9 cellular contexts compared by ENCODE assay signal in the genomic region with DNA sequence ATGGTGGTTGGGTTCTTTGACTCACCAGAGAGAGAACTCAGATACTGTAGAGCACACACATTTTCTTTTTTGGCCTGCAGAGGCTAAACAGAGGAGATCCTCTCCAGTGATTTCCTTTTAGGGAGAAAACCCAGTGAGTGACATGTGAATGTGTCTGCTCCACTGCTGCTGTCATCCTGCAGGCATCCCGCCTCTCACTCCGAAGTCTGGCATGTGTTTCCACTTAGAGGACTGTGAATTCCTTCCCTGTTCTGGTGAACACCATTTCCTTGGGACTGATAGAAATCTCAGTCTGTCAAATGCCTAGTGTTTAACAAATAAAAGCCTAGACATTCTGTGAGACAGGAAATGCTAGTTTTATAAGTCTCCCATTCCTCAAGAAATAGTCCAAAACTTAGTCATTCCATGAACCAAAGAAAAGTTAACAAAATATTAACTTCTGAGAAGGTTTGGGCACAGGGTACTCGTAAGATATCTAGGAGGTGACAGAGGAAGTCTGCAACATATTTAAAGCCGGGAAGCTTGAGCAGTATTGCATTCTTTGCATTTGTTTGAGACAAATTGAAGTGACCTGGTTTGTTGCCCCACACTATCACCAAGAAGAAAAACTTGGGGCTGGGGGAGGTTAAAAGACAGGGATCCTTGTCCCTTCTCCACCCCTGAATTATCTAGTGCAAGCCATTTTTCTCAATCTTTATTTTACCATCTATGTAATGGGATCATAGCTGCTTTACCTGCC.
A peak's percentile ranks its signal among the peaks of the same experiment; 100 is the strongest.
DNase-seq lines count a peak whose midpoint lies in the region; ATAC-seq and TF ChIP-seq lines count a peak whose summit lies in the region.
"Had no signal": no experiment of that assay in that cellular context is flagged by ENCODE, and none has a peak within 500 bp of the region (broad histone marks: within the 10 kb centered on the region; RNA-seq: fewer than 3 reads in every experiment).

No MANE protein-coding gene starts in this region.

- H3K4me1 Mint-ChIP-seq in Calu3 (ENCODE audit: low read depth, unreplicated experiment): peaks cover 51% of the 10 kb centered on the region
- H3K4me1 Mint-ChIP-seq in naive thymus-derived CD8-positive, alpha-beta T cell: peaks cover under 1 to 8% (median 4%) of the 10 kb centered on the region in 4 donors

- no peak overlapping the region for H3K9ac ChIP-seq in rectal smooth muscle tissue (ENCODE audit: low read length)

- TF ChIP-seq CTCF in Calu3 (IDR thresholded peaks at IDR 0.05; ENCODE audit: unreplicated experiment): no peak
- no peak for TF ChIP-seq CTCF in foreskin keratinocyte (conservative IDR thresholded peaks at IDR 0.05)
- TF ChIP-seq CTCF in GM13977 (IDR thresholded peaks at IDR 0.05; ENCODE audit: extremely low read depth, insufficient read depth, missing control alignments): no peak

- DNase-seq in Calu3: peak; percentile 50
- peak; percentile 83 to 86 for DNase-seq in foreskin keratinocyte
- no peak for DNase-seq in globus pallidus (ENCODE audit: low spot score)
- no peak for DNase-seq in GM13977 (ENCODE audit: low spot score)
- no peak for DNase-seq in naive thymus-derived CD8-positive, alpha-beta T cell

- H3K27me3 Mint-ChIP-seq in Calu3 (ENCODE audit: unreplicated experiment): no peaks in the 10 kb centered on the region
- no peaks in the 10 kb centered on the region for H3K27me3 Mint-ChIP-seq in naive thymus-derived CD8-positive, alpha-beta T cell

- no TSS peak for BruUV-seq in Calu3 (replicated peaks; lab: Mats Ljungman, UMichigan)

- H3K27me3 ChIP-seq in foreskin keratinocyte (no peaks in the 10 kb centered on the region), rectal smooth muscle tissue (ENCODE audit: control insufficient read depth, insufficient read depth, low read length) (no peaks in the 10 kb centered on the region)

- H3K36me3 ChIP-seq in rectal smooth muscle tissue (ENCODE audit: control insufficient read depth, insufficient read depth, low read length): no peaks in the 10 kb centered on the region

- POLR2A ChIA-PET in naive thymus-derived CD8-positive, alpha-beta T cell (lab: Charles Lee): no interaction called here

- CTCF ChIA-PET in Calu3 (lab: Charles Lee): interaction anchor here (0.6 kb wide), 1 partner anchor 672 kb away, joined by 7 read pairs; no protein-coding TSS in a partner anchor

- in situ Hi-C loops in GM13977 (cut with MboI; ENCODE audit: low pct_unique_long_range_greater_than_20kb, low sequenced_read_pairs, unreplicated experiment): no loop called here

- no peak overlapping the region for H3K4me3 ChIP-seq in rectal smooth muscle tissue (ENCODE audit: low read length)

- H3K4me3 Mint-ChIP-seq in Calu3 (ENCODE audit: low read depth, unreplicated experiment): no peak overlapping the region
- H3K4me3 Mint-ChIP-seq in naive thymus-derived CD8-positive, alpha-beta T cell: no peak overlapping the region

- intact Hi-C loops in Calu3 (cut with micrococcal nuclease; ENCODE audit: unreplicated experiment): no loop called here

- ATAC-seq in SK-N-SH treated with all-trans-retinoic acid at 6 μM for 48 hours (peak; percentile 85), foreskin keratinocyte (peak; percentile 76), HG02759 (IDR thresholded peaks at IDR 0.05; ENCODE audit: unreplicated experiment) (no peak)
- ATAC-seq in naive thymus-derived CD8-positive, alpha-beta T cell: no peak
- ATAC-seq: Panc1 had no signal

- H3K4me1 ChIP-seq in foreskin keratinocyte (peaks cover 19% of the 10 kb centered on the region), rectal smooth muscle tissue (ENCODE audit: control insufficient read depth, insufficient read depth, low read length) (peaks cover 57% of the 10 kb centered on the region)

- no peak overlapping the region for H3K27ac ChIP-seq in foreskin keratinocyte
- peak overlapping the region; percentile 93 for H3K27ac ChIP-seq in rectal smooth muscle tissue (ENCODE audit: low read depth, low read length)

- peaks cover 7% of the 10 kb centered on the region for H3K36me3 Mint-ChIP-seq in Calu3 (ENCODE audit: insufficient read depth, unreplicated experiment)
- peaks cover 15 to 97% (median 35%) of the 10 kb centered on the region in 3 donors for H3K36me3 Mint-ChIP-seq in naive thymus-derived CD8-positive, alpha-beta T cell

- H3K9me3 Mint-ChIP-seq in Calu3 (ENCODE audit: low read depth, unreplicated experiment): no peaks in the 10 kb centered on the region
- no peaks in the 10 kb centered on the region for H3K9me3 Mint-ChIP-seq in naive thymus-derived CD8-positive, alpha-beta T cell

- peak overlapping the region; percentile 75 for H3K27ac Mint-ChIP-seq in Calu3 (ENCODE audit: unreplicated experiment)
- H3K27ac Mint-ChIP-seq in naive thymus-derived CD8-positive, alpha-beta T cell: peak overlapping the region in 5 of 10 donors; percentile 18 to 68 (median 42)

TF ChIP-seq in SK-N-SH treated with all-trans-retinoic acid at 6 μM for 48 hours, 23 proteins besides CTCF, POLR2A, EP300 and RAD21 (continues in another document):
- TF ChIP-seq, protein P1, sequence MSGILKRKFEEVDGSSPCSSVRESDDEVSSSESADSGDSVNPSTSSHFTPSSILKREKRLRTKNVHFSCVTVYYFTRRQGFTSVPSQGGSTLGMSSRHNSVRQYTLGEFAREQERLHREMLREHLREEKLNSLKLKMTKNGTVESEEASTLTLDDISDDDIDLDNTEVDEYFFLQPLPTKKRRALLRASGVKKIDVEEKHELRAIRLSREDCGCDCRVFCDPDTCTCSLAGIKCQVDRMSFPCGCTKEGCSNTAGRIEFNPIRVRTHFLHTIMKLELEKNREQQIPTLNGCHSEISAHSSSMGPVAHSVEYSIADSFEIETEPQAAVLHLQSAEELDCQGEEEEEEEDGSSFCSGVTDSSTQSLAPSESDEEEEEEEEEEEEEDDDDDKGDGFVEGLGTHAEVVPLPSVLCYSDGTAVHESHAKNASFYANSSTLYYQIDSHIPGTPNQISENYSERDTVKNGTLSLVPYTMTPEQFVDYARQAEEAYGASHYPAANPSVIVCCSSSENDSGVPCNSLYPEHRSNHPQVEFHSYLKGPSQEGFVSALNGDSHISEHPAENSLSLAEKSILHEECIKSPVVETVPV (CRISPR knock-in tag; IDR thresholded peaks at IDR 0.05): peak; percentile 62; the same call in 1 of the 2 replicates
- no peak for TF ChIP-seq ARNTL (CRISPR knock-in tag; IDR thresholded peaks at IDR 0.05; ENCODE audit: borderline replicate concordance, low read depth)
- no peak for TF ChIP-seq OSR1 (CRISPR knock-in tag; IDR thresholded peaks at IDR 0.05)
- no peak for TF ChIP-seq PPARA (CRISPR knock-in tag; IDR thresholded peaks at IDR 0.05; ENCODE audit: borderline replicate concordance)
- TF ChIP-seq ZFP3 (CRISPR knock-in tag; IDR thresholded peaks at IDR 0.05): no peak
- no peak for TF ChIP-seq ZNF8 (CRISPR knock-in tag; IDR thresholded peaks at IDR 0.05)
- TF ChIP-seq, protein P2, sequence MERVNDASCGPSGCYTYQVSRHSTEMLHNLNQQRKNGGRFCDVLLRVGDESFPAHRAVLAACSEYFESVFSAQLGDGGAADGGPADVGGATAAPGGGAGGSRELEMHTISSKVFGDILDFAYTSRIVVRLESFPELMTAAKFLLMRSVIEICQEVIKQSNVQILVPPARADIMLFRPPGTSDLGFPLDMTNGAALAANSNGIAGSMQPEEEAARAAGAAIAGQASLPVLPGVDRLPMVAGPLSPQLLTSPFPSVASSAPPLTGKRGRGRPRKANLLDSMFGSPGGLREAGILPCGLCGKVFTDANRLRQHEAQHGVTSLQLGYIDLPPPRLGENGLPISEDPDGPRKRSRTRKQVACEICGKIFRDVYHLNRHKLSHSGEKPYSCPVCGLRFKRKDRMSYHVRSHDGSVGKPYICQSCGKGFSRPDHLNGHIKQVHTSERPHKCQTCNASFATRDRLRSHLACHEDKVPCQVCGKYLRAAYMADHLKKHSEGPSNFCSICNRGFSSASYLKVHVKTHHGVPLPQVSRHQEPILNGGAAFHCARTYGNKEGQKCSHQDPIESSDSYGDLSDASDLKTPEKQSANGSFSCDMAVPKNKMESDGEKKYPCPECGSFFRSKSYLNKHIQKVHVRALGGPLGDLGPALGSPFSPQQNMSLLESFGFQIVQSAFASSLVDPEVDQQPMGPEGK (CRISPR knock-in tag; IDR thresholded peaks at IDR 0.05; ENCODE audit: borderline replicate concordance): no peak
- peak; percentile 70; the same call in 1 of the 2 replicates for TF ChIP-seq ZNF70 (CRISPR knock-in tag; IDR thresholded peaks at IDR 0.05)
- TF ChIP-seq, protein P3, sequence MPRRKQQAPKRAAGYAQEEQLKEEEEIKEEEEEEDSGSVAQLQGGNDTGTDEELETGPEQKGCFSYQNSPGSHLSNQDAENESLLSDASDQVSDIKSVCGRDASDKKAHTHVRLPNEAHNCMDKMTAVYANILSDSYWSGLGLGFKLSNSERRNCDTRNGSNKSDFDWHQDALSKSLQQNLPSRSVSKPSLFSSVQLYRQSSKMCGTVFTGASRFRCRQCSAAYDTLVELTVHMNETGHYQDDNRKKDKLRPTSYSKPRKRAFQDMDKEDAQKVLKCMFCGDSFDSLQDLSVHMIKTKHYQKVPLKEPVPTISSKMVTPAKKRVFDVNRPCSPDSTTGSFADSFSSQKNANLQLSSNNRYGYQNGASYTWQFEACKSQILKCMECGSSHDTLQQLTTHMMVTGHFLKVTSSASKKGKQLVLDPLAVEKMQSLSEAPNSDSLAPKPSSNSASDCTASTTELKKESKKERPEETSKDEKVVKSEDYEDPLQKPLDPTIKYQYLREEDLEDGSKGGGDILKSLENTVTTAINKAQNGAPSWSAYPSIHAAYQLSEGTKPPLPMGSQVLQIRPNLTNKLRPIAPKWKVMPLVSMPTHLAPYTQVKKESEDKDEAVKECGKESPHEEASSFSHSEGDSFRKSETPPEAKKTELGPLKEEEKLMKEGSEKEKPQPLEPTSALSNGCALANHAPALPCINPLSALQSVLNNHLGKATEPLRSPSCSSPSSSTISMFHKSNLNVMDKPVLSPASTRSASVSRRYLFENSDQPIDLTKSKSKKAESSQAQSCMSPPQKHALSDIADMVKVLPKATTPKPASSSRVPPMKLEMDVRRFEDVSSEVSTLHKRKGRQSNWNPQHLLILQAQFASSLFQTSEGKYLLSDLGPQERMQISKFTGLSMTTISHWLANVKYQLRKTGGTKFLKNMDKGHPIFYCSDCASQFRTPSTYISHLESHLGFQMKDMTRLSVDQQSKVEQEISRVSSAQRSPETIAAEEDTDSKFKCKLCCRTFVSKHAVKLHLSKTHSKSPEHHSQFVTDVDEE (CRISPR knock-in tag; IDR thresholded peaks at IDR 0.05): peak; percentile 89
- TF ChIP-seq, protein P4, sequence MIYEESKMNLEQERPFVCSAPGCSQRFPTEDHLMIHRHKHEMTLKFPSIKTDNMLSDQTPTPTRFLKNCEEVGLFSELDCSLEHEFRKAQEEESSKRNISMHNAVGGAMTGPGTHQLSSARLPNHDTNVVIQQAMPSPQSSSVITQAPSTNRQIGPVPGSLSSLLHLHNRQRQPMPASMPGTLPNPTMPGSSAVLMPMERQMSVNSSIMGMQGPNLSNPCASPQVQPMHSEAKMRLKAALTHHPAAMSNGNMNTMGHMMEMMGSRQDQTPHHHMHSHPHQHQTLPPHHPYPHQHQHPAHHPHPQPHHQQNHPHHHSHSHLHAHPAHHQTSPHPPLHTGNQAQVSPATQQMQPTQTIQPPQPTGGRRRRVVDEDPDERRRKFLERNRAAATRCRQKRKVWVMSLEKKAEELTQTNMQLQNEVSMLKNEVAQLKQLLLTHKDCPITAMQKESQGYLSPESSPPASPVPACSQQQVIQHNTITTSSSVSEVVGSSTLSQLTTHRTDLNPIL (CRISPR knock-in tag; IDR thresholded peaks at IDR 0.05; ENCODE audit: low read depth): peak; percentile 16; the same call in 1 of the 2 replicates

Comparison
In these comparisons a context has a peak if more than half of its experiments do, and no peak if none do; other contexts are left out.
1. DNase-seq: peak in Calu3 (single experiment) and foreskin keratinocyte (2 of 2); none in globus pallidus (single experiment), GM13977 (single experiment) and naive thymus-derived CD8-positive, alpha-beta T cell (0 of 10).
2. ATAC-seq: peak in SK-N-SH treated with all-trans-retinoic acid at 6 μM for 48 hours (single experiment) and foreskin keratinocyte (single experiment); none in HG02759 (single experiment) and naive thymus-derived CD8-positive, alpha-beta T cell (0 of 2).